ENCODE assay signal across 6 cellular contexts in genomic region chr13:46449949-46450348, GRCh38.
DNase-seq lines count a peak whose midpoint lies in the region; ATAC-seq, FAIRE-seq and TF ChIP-seq lines count a peak whose summit lies in the region.
"Not testable (repeated sequence)": the region's sequence is repeated elsewhere in the genome, so short reads cannot be mapped to it uniquely, and the experiment has no call there.

No MANE protein-coding gene starts in this region.

- H3K9ac ChIP-seq in OCI-LY3 (ENCODE audit: low read length) = peak overlapping the region; percentile 37
- not testable (repeated sequence) for H3K9ac ChIP-seq in SK-N-MC (ENCODE audit: insufficient read length)
- H3K9ac ChIP-seq in mesenchymal stem cell (ENCODE audit: low read length) = peak overlapping the region; percentile 38

- peak overlapping the region; percentile 50; the same call in 1 of the 2 replicates for H2AFZ ChIP-seq in OCI-LY3 (ENCODE audit: low read depth, low read length)
- H2AFZ ChIP-seq in mesenchymal stem cell (ENCODE audit: low read depth, low read length) = not testable (repeated sequence)

- not testable (repeated sequence) for H4K8ac ChIP-seq in mesenchymal stem cell (ENCODE audit: low read length)

- H3K36me3 ChIP-seq in A673 (ENCODE audit: insufficient read depth, low read length, poor library complexity, severe bottlenecking); OCI-LY3 (replicated peaks; ENCODE audit: low read depth, low read length); SK-N-MC (ENCODE audit: insufficient read depth, low read length); mesenchymal stem cell (ENCODE audit: control insufficient read depth in 1 of 2, insufficient read depth in 2 of 2, low read depth in 1 of 2, low read length in 2 of 2): not testable (repeated sequence)

- not testable (repeated sequence) for H3K18ac ChIP-seq in mesenchymal stem cell (ENCODE audit: low read depth in 1 of 2, low read length in 2 of 2)

- not testable (repeated sequence) for H3K79me2 ChIP-seq in OCI-LY3 (ENCODE audit: low read length)

- not testable (repeated sequence) for H2BK15ac ChIP-seq in mesenchymal stem cell (ENCODE audit: low read depth, poor library complexity, severe bottlenecking)

- H3K4ac ChIP-seq in mesenchymal stem cell (ENCODE audit: low read depth in 1 of 2, low read length in 2 of 2) = not testable (repeated sequence)

- peak; percentile 74 for FAIRE-seq in endometrium (lab: Jason Lieb, UNC)

- H4K20me1 ChIP-seq in OCI-LY3 (ENCODE audit: insufficient read depth, low read length) = not testable (repeated sequence)

- not testable (repeated sequence) for H3K23ac ChIP-seq in mesenchymal stem cell (ENCODE audit: low read length in 2 of 2)

- not testable (repeated sequence) for H2BK12ac ChIP-seq in mesenchymal stem cell (ENCODE audit: low read length in 2 of 2)

- peak overlapping the region; percentile 82 for H3K27ac ChIP-seq in A673 (ENCODE audit: low read depth, low read length, poor library complexity, severe bottlenecking)
- peak overlapping the region; percentile 44 for H3K27ac ChIP-seq in OCI-LY3 (ENCODE audit: low read length)
- peak overlapping the region; percentile 60; the same call in 1 of the 2 replicates for H3K27ac ChIP-seq in SK-N-MC
- not testable (repeated sequence) for H3K27ac ChIP-seq in mesenchymal stem cell (ENCODE audit: low read length, poor library complexity, severe bottlenecking)

- H3K27me3 ChIP-seq in A673 (replicated peaks; ENCODE audit: insufficient read depth, low read depth, low read length, poor library complexity); OCI-LY3 (ENCODE audit: low read depth, low read length); mesenchymal stem cell (ENCODE audit: control insufficient read depth in 1 of 2, insufficient read depth in 1 of 2, low read length in 2 of 2): not testable (repeated sequence)

- CTCF ChIA-PET in A673 (lab: Charles Lee) = not testable (repeated sequence)

- peak overlapping the region; percentile 66 for H3K4me2 ChIP-seq in OCI-LY3 (ENCODE audit: low read length)
- not testable (repeated sequence) for H3K4me2 ChIP-seq in mesenchymal stem cell (ENCODE audit: low read length, poor library complexity, severe bottlenecking)

- not testable (repeated sequence) for DNase-seq in A673 (ENCODE audit: low spot score); SK-N-MC (ENCODE audit: low read depth, low spot score); mesenchymal stem cell

- not testable (repeated sequence) for H4K91ac ChIP-seq in mesenchymal stem cell (ENCODE audit: low read length)

- not testable (repeated sequence) for BruUV-seq in A673 (replicated peaks; lab: Mats Ljungman, UMichigan)

- peak; percentile 52 for ATAC-seq in GM21529 (IDR thresholded peaks at IDR 0.05; ENCODE audit: unreplicated experiment)

- not testable (repeated sequence) for H3K79me1 ChIP-seq in mesenchymal stem cell (replicated peaks; ENCODE audit: low read length, poor library complexity, severe bottlenecking)

- TF ChIP-seq CTCF in A673 (conservative IDR thresholded peaks at IDR 0.05; ENCODE audit: low read depth, low read length); OCI-LY3 (IDR thresholded peaks at IDR 0.05; ENCODE audit: low read depth, low read length): not testable (repeated sequence)

- not testable (repeated sequence) for H2AK5ac ChIP-seq in mesenchymal stem cell (ENCODE audit: low read length, severe bottlenecking)

- not testable (repeated sequence) for H3K4me3 ChIP-seq in A673 (ENCODE audit: low read depth, low read length, poor library complexity, severe bottlenecking); SK-N-MC; mesenchymal stem cell (ENCODE audit: insufficient read depth in 1 of 2, low read depth in 1 of 2, low read length in 2 of 2)
- peak overlapping the region; percentile 53 for H3K4me3 ChIP-seq in OCI-LY3 (ENCODE audit: low read length)

- not testable (repeated sequence) for H3K9me3 ChIP-seq in A673 (ENCODE audit: low read depth, low read length, poor library complexity, severe bottlenecking); OCI-LY3 (ENCODE audit: insufficient read depth, low read length); SK-N-MC (ENCODE audit: low read depth, low read length); mesenchymal stem cell (ENCODE audit: control insufficient read depth, low read length)

- H3K14ac ChIP-seq in mesenchymal stem cell (ENCODE audit: low read length in 2 of 2) = not testable (repeated sequence)

- intact Hi-C loops in A673 (cut with micrococcal nuclease; ENCODE audit: unreplicated experiment) = loop anchor here (2.0 to 5.0 kb wide), 2 partner anchors 19 to 63 kb away; partner anchors contain the start of gene RUBCNL

- H2BK5ac ChIP-seq in mesenchymal stem cell (ENCODE audit: low read depth, low read length, poor library complexity, severe bottlenecking) = not testable (repeated sequence)

- H2BK120ac ChIP-seq in mesenchymal stem cell (ENCODE audit: low read depth, low read length) = not testable (repeated sequence)

- 64% methylated on average over 1 of the region's 2 CpGs for WGBS in mesenchymal stem cell

- H3K4me1 ChIP-seq in A673 (ENCODE audit: insufficient read depth, low read length, poor library complexity, severe bottlenecking) = peaks cover 18% of the 10 kb centered on the region
- peaks cover 20% of the 10 kb centered on the region for H3K4me1 ChIP-seq in OCI-LY3 (ENCODE audit: low read length)
- not testable (repeated sequence) for H3K4me1 ChIP-seq in mesenchymal stem cell (ENCODE audit: control insufficient read depth, insufficient read depth, low read depth, low read length)

- POLR2A ChIA-PET in A673 (lab: Charles Lee; ENCODE audit: low non-redundant PET) = not testable (repeated sequence)
